ENCODE assay signal across 8 cellular contexts in genomic region chr3:18445421-18446066, GRCh38. TPM values are rescaled to one million over a fixed set of nuclear protein-coding genes. Genes with fewer than 3 reads are reported as not detected.
DNase-seq lines count a peak whose midpoint lies in the region; TF ChIP-seq lines count a peak whose summit lies in the region.

No MANE protein-coding gene starts in this region.

- TF ChIP-seq EP300 in suprapubic skin (IDR thresholded peaks at IDR 0.05), result no peak

- peaks cover 20% of the 10 kb centered on the region for H3K4me1 Mint-ChIP-seq in neural crest cell

- H3K36me3 Mint-ChIP-seq in neural crest cell (ENCODE audit: low read depth), result no peaks in the 10 kb centered on the region

- H3K4me3 ChIP-seq in endocrine pancreas (ENCODE audit: control insufficient read depth, insufficient read depth, low read length) (peak overlapping the region; percentile 65), suprapubic skin (peak overlapping the region; percentile 66)

- H3K9me3 ChIP-seq in endocrine pancreas (ENCODE audit: control insufficient read depth, low read length), result peaks cover 2% of the 10 kb centered on the region
- H3K9me3 ChIP-seq in suprapubic skin, result peaks cover 4% of the 10 kb centered on the region

- peak overlapping the region; percentile 94 for H3K4me3 Mint-ChIP-seq in neural crest cell

- no peaks in the 10 kb centered on the region for H3K36me3 ChIP-seq in endocrine pancreas (ENCODE audit: control insufficient read depth, insufficient read depth, low read length)
- H3K36me3 ChIP-seq in suprapubic skin, result no peaks in the 10 kb centered on the region

- H3K4me1 ChIP-seq in endocrine pancreas (ENCODE audit: control insufficient read depth, insufficient read depth, low read length) (peaks cover 19% of the 10 kb centered on the region), suprapubic skin (peaks cover 24% of the 10 kb centered on the region)

- H3K27me3 Mint-ChIP-seq in neural crest cell (ENCODE audit: low read depth), result peaks cover 61% of the 10 kb centered on the region

- H3K27me3 ChIP-seq in endocrine pancreas (ENCODE audit: control insufficient read depth, insufficient read depth, low read length), result no peaks in the 10 kb centered on the region
- H3K27me3 ChIP-seq in suprapubic skin, result peaks cover 14% of the 10 kb centered on the region

- TF ChIP-seq CTCF in neural crest cell (conservative IDR thresholded peaks at IDR 0.05), result no peak
- TF ChIP-seq CTCF in suprapubic skin (IDR thresholded peaks at IDR 0.05), result no peak

- WGBS in suprapubic skin, result 5% methylated on average over 29 of the region's 30 CpGs

- peak overlapping the region; percentile 6 for H3K9ac ChIP-seq in endocrine pancreas (ENCODE audit: control insufficient read depth, insufficient read depth, low read length)

- TF ChIP-seq POLR2A in suprapubic skin (IDR thresholded peaks at IDR 0.05), result no peak

- H3K27ac Mint-ChIP-seq in neural crest cell (ENCODE audit: unreplicated experiment), result no peak overlapping the region

- H3K9me3 Mint-ChIP-seq in neural crest cell, result no peaks in the 10 kb centered on the region

- no peak overlapping the region for H3K27ac ChIP-seq in suprapubic skin

- DNase-seq in NCI-H1417 (lab: John Stamatoyannopoulos, UW) (peak in 2 of 3 experiments; percentile 39 to 41), NCI-H1417 treated with DMSO at 0.1 percent for 48 hours (lab: John Stamatoyannopoulos, UW) (no peak), HT-29 (ENCODE audit: low spot score) (peak; percentile 19), neural crest cell (ENCODE audit: low read depth, low spot score) (no peak), suprapubic skin (ENCODE audit: low spot score in 2 of 2) (no peak), DMS153 treated with DMSO at 0.1 percent for 48 hours (lab: John Stamatoyannopoulos, UW; ENCODE audit: unreplicated experiment) (no peak)
- peak; percentile 42 to 56 for DNase-seq in activated CD4-positive, alpha-beta T cell treated with anti-CD3 and anti-CD28 coated beads, Interleukin-2, amount 50 U/mL, for 24 hours (ENCODE audit: low read depth in 1 of 2, low spot score in 1 of 2)

RNA-seq across cellular contexts. Expression of gene SATB1, which starts 20.4 kb away (rescaled TPM):
- 12.6 and 15.1 TPM in 2 replicates for total RNA-seq in HT-29 (2014; rRNA removed; shearing (Covaris generic))
- 22.1 and 22.3 TPM in 2 replicates for total RNA-seq in neural crest cell
- total RNA-seq in suprapubic skin, result 10 to 100 TPM; 27.2 to 68.1 (median 34.6) TPM

Comparison
In these comparisons a context has a peak if more than half of its experiments do, and no peak if none do; other contexts are left out.
1. DNase-seq: peak in NCI-H1417 (2 of 3), HT-29 (single experiment) and activated CD4-positive, alpha-beta T cell treated with anti-CD3 and anti-CD28 coated beads, Interleukin-2, amount 50 U/mL, for 24 hours (2 of 2); none in NCI-H1417 treated with DMSO at 0.1 percent for 48 hours (single experiment), neural crest cell (single experiment), suprapubic skin (0 of 2) and DMS153 treated with DMSO at 0.1 percent for 48 hours (single experiment).